ENCODE assay signal across 8 cellular contexts in the genomic region with DNA sequence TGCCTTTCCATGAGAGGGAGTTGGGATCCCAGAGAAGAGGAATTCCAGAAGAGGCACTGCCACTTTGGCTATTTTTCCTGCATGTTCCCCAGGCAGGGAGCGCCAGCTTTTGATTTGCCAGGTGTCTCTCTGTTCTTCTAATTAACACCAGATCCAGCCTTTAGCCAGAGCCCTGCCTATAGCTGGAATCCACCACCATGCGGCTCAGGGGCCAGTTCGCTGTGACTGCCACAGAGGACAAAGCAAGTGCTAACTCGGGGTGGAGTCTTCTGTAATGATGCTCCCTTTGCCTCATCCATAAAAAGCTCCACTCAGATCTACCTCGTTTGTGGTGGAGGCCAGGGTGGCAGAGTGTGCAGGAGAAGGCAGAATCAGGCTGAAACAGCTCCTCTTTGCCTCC. TPM values are rescaled to one million over a fixed set of nuclear protein-coding genes. Genes with fewer than 3 reads are reported as not detected.
DNase-seq lines count a peak whose midpoint lies in the region; ATAC-seq and TF ChIP-seq lines count a peak whose summit lies in the region.

No MANE protein-coding gene starts in this region.

- H3K27ac ChIP-seq in Panc1 (ENCODE audit: low read length), result peak overlapping the region; percentile 94

- intact Hi-C loops in Panc1 (cut with micrococcal nuclease; ENCODE audit: unreplicated experiment), result no loop called here

- POLR2A ChIA-PET in Panc1 (lab: Charles Lee), result interaction anchor here (0.8 to 1.6 kb wide), 8 partner anchors 10 to 32 kb away, joined by 3 to 14 read pairs (median 6); no protein-coding TSS in a partner anchor

- peak; percentile 33 for ATAC-seq in Panc1

- no peaks in the 10 kb centered on the region for H3K9me3 ChIP-seq in Panc1 (ENCODE audit: control insufficient read depth, insufficient read depth, low read depth, low read length)

- no TSS peak for BruUV-seq in Panc1 (replicated peaks; lab: Mats Ljungman, UMichigan)

- no peaks in the 10 kb centered on the region for H3K36me3 ChIP-seq in Panc1 (ENCODE audit: control insufficient read depth, insufficient read depth, low read length)

- peak overlapping the region; percentile 44 to 66 for H3K4me3 ChIP-seq in Panc1 (ENCODE audit: low read depth in 2 of 2, low read length in 2 of 2)

- H3K4me1 ChIP-seq in Panc1 (ENCODE audit: control insufficient read depth, insufficient read depth, low read length), result peaks cover 23% of the 10 kb centered on the region

- DNase-seq in ELF-1 (ENCODE audit: low read depth, low spot score) (peak; percentile 57), Panc1 (ENCODE audit: low read depth, low spot score) (no peak), fibroblast of gingiva (ENCODE audit: low read depth) (peak; percentile 46), retina (peak; percentile 70), SHP77 (lab: John Stamatoyannopoulos, UW) (no peak), germinal center (ENCODE audit: low spot score) (no peak), NCI-H82 treated with DMSO at 0.1 percent for 48 hours (lab: John Stamatoyannopoulos, UW; ENCODE audit: unreplicated experiment) (no peak), activated gamma-delta T cell treated with Interleukin-2 at 50 U/mL for 16 hours (no peak)

- in situ Hi-C loops in Panc1 (cut with HindIII; ENCODE audit: low pct_unique_long_range_greater_than_20kb, low sequenced_read_pairs), result no loop called here

- no peak for TF ChIP-seq CTCF in Panc1 (IDR thresholded peaks at IDR 0.05)

- no peaks in the 10 kb centered on the region for H3K27me3 ChIP-seq in Panc1 (ENCODE audit: control insufficient read depth, insufficient read depth, low read length)

- CTCF ChIA-PET in Panc1 (lab: Charles Lee), result interaction anchor here (0.6 to 1.3 kb wide), 3 partner anchors 24 to 1945 kb away, joined by 3 to 5 read pairs (median 5); no protein-coding TSS in a partner anchor

RNA-seq across cellular contexts. Expression of a gene that starts 17.9 kb away (rescaled TPM):
- total RNA-seq in Panc1 (2021; ENCODE audit: unreplicated experiment), result 120 TPM
- polyA plus RNA-seq in Panc1 (2012; ENCODE audit: insufficient read length), result 141 TPM

RNA-seq across cellular contexts. Expression of a gene that starts 45.8 kb away (rescaled TPM):
- 3.1 TPM for total RNA-seq in Panc1 (2021; ENCODE audit: unreplicated experiment)
- polyA plus RNA-seq in Panc1 (2012; ENCODE audit: insufficient read length), result 2.6 TPM

Comparison
In these comparisons a context has a peak if more than half of its experiments do, and no peak if none do; other contexts are left out.
1. DNase-seq: peak in ELF-1 (single experiment), fibroblast of gingiva (single experiment) and retina (single experiment); none in Panc1 (single experiment), SHP77 (0 of 2), germinal center (single experiment), NCI-H82 treated with DMSO at 0.1 percent for 48 hours (single experiment) and activated gamma-delta T cell treated with Interleukin-2 at 50 U/mL for 16 hours (single experiment).